27 cellular contexts compared by ENCODE assay signal in genomic region chr7:129126314-129126713, GRCh38. TPM values are rescaled to one million over a fixed set of nuclear protein-coding genes. Genes with fewer than 3 reads are reported as not detected.
"Had no signal": no experiment of that assay in that cellular context is flagged by ENCODE, and none has a peak within 500 bp of the region (broad histone marks: within the 10 kb centered on the region; RNA-seq: fewer than 3 reads in every experiment).

No MANE protein-coding gene starts in this region.

- H3K27ac Mint-ChIP-seq: immature natural killer cell; naive thymus-derived CD4-positive, alpha-beta T cell; nephron; neural progenitor cell had no signal

- H3K9me3 ChIP-seq: gastrocnemius medialis, prostate gland, right atrium auricular region, tibial artery had no signal

- H3K36me3 ChIP-seq: gastrocnemius medialis, lower lobe of right lung, neural progenitor cell, prostate gland, right atrium auricular region, stomach, tibial artery, upper lobe of left lung had no signal

- H3K4me1 ChIP-seq: gastrocnemius medialis, lower lobe of right lung, prostate gland, right atrium auricular region, stomach, tibial artery had no signal

- H3K27me3 ChIP-seq: neural progenitor cell, right atrium auricular region, upper lobe of left lung had no signal

- H3K4me1 Mint-ChIP-seq: immature natural killer cell had no signal

- DNase-seq: dermis blood vessel endothelial cell; effector memory CD4-positive, alpha-beta T cell; gastrocnemius medialis; head of caudate nucleus; immature natural killer cell; islet precursor cell; kidney glomerular epithelial cell; left colon; left ventricle myocardium superior; lower lobe of right lung; midbrain; naive thymus-derived CD4-positive, alpha-beta T cell; stimulated activated CD4-positive, alpha-beta T cell treated with anti-CD3 and anti-CD28 coated beads, Interleukin-12 subunit alpha, Interleukin-12 subunit beta, amount 100 ng/mL, for 4 hours; stimulated activated CD4-positive, alpha-beta T cell treated with anti-CD3 and anti-CD28 coated beads, Interleukin-1b, Interleukin-23, amount 100 ng/mL, for 48 hours; stimulated activated CD4-positive, alpha-beta T cell treated with anti-CD3 and anti-CD28 coated beads, Interleukin-4, amount 100 ng/mL, for 1 hour; stimulated activated CD8-positive, alpha-beta memory T cell treated with anti-CD3 and anti-CD28 coated beads, Interleukin-4, amount 100 ng/mL, for 48 hours; stimulated activated naive CD4-positive, alpha-beta T cell treated with Interleukin-2 at 50 U/mL for 16 hours; stomach; tibial artery had no signal

- H3K9me3 Mint-ChIP-seq: immature natural killer cell had no signal

- H3K4me3 ChIP-seq: coronary artery, gastrocnemius medialis, lower lobe of right lung, neural progenitor cell, prostate gland, right atrium auricular region, smooth muscle cell, stomach, tibial artery, upper lobe of left lung had no signal

- H3K27ac ChIP-seq: coronary artery, gastrocnemius medialis, lower lobe of right lung, neural progenitor cell, prostate gland, right atrium auricular region, stomach, tibial artery, upper lobe of left lung had no signal

- H3K4me3 Mint-ChIP-seq: immature natural killer cell; naive thymus-derived CD4-positive, alpha-beta T cell; nephron; neural progenitor cell had no signal

- H3K36me3 Mint-ChIP-seq: immature natural killer cell, neural progenitor cell had no signal

- ATAC-seq: gastrocnemius medialis; left colon; left ventricle myocardium superior; naive thymus-derived CD4-positive, alpha-beta T cell; sciatic nerve had no signal

RNA-seq across cellular contexts. Expression of gene TSPAN33, which starts 18.2 kb away (rescaled TPM):
- total RNA-seq: dermis blood vessel endothelial cell had no signal
